20 cellular contexts compared by ENCODE assay signal in genomic region chr19:45245334-45245787, GRCh38. TPM values are rescaled to one million over a fixed set of nuclear protein-coding genes. Genes with fewer than 3 reads are reported as not detected.
DNase-seq lines count a peak whose midpoint lies in the region; ATAC-seq and TF ChIP-seq lines count a peak whose summit lies in the region.
"Had no signal": no experiment of that assay in that cellular context is flagged by ENCODE, and none has a peak within 500 bp of the region (broad histone marks: within the 10 kb centered on the region; RNA-seq: fewer than 3 reads in every experiment).

EXOC3L2 (minus strand) TSS chr19:45245407; CDS start chr19:45239045, 6,362 bp downstream.

- H3K4me3 ChIP-seq in OCI-LY3 (ENCODE audit: low read length) = no peak within 1 kb of the TSS
- peak within 1 kb of the TSS; percentile 18 to 39 (median 28) for H3K4me3 ChIP-seq in right lobe of liver

- TF ChIP-seq POLR2A in right lobe of liver (IDR thresholded peaks at IDR 0.05) = no peak

- H3K4me3 Mint-ChIP-seq in central memory CD8-positive, alpha-beta T cell = no peak within 1 kb of the TSS
- H3K4me3 Mint-ChIP-seq in stimulated activated naive B cell treated with anti-CD40 and anti-IgM and Interleukin-4, amounts not matched to agents 10 μg/mL and 1 μg/mL and 100 μg/mL, for 72 hours = no peak within 1 kb of the TSS
- H3K4me3 Mint-ChIP-seq in chondrocyte (ENCODE audit: unreplicated experiment) = no peak within 1 kb of the TSS
- H3K4me3 Mint-ChIP-seq: HFFc6 had no signal

- no peaks in the 10 kb centered on the region for H3K9me3 ChIP-seq in OCI-LY3 (ENCODE audit: insufficient read depth, low read length)
- no peaks in the 10 kb centered on the region for H3K9me3 ChIP-seq in right lobe of liver

- H3K79me2 ChIP-seq in OCI-LY3 (ENCODE audit: low read length) = no peaks in the 10 kb centered on the region

- TF ChIP-seq CTCF in OCI-LY3 (IDR thresholded peaks at IDR 0.05; ENCODE audit: low read depth, low read length) (no peak), right lobe of liver (IDR thresholded peaks at IDR 0.05) (no peak), chondrocyte (IDR thresholded peaks at IDR 0.05) (no peak)

- H3K4me1 Mint-ChIP-seq in central memory CD8-positive, alpha-beta T cell = peaks cover 6% of the 10 kb centered on the region
- peaks cover 2 to 9% of the 10 kb centered on the region in 2 donors for H3K4me1 Mint-ChIP-seq in stimulated activated naive B cell treated with anti-CD40 and anti-IgM and Interleukin-4, amounts not matched to agents 10 μg/mL and 1 μg/mL and 100 μg/mL, for 72 hours
- peaks cover 16% of the 10 kb centered on the region for H3K4me1 Mint-ChIP-seq in chondrocyte (ENCODE audit: low read depth)

- WGBS in right lobe of liver (ENCODE audit: insufficient coverage, low coverage, low lambda C conversion rate, missing lambda C conversion rate) = 55% methylated on average over 8 of the region's 17 CpGs

- intact Hi-C loops in right lobe of liver (cut with DNase I) = no loop called here

- no peak within 1 kb of the TSS for H3K27ac ChIP-seq in OCI-LY3 (ENCODE audit: low read length)
- H3K27ac ChIP-seq in right lobe of liver = peak within 1 kb of the TSS in 1 of 3 donors; percentile 38
- H3K27ac ChIP-seq: C4-2B had no signal

- H3K27me3 ChIP-seq in OCI-LY3 (ENCODE audit: low read depth, low read length) (no peaks in the 10 kb centered on the region; the same call in 1 of the 2 replicates), right lobe of liver (no peaks in the 10 kb centered on the region)

- no peaks in the 10 kb centered on the region for H3K9me3 Mint-ChIP-seq in central memory CD8-positive, alpha-beta T cell
- H3K9me3 Mint-ChIP-seq in stimulated activated naive B cell treated with anti-CD40 and anti-IgM and Interleukin-4, amounts not matched to agents 10 μg/mL and 1 μg/mL and 100 μg/mL, for 72 hours = no peaks in the 10 kb centered on the region
- H3K9me3 Mint-ChIP-seq in chondrocyte (ENCODE audit: low read depth) = no peaks in the 10 kb centered on the region
- H3K9me3 Mint-ChIP-seq: HFFc6 had no signal

- H3K4me2 ChIP-seq in OCI-LY3 (ENCODE audit: low read length) = no peak within 1 kb of the TSS

- ATAC-seq in central memory CD8-positive, alpha-beta T cell (replicated peaks; ENCODE audit: extremely low read depth, poor library complexity, severe bottlenecking) = no peak
- ATAC-seq in right lobe of liver = peak; percentile 53 to 74 (median 61)
- no peak for ATAC-seq in stimulated activated naive B cell treated with anti-CD40 and anti-IgM and Interleukin-4, amounts not matched to agents 10 μg/mL and 1 μg/mL and 100 μg/mL, for 72 hours (replicated peaks)
- ATAC-seq: left colon, Panc1 had no signal

- H3K27ac Mint-ChIP-seq in central memory CD8-positive, alpha-beta T cell (ENCODE audit: low read depth) = peak within 1 kb of the TSS; percentile 36
- peak within 1 kb of the TSS; percentile 38 for H3K27ac Mint-ChIP-seq in stimulated activated naive B cell treated with anti-CD40 and anti-IgM and Interleukin-4, amounts not matched to agents 10 μg/mL and 1 μg/mL and 100 μg/mL, for 72 hours
- H3K27ac Mint-ChIP-seq in chondrocyte (ENCODE audit: unreplicated experiment) = no peak within 1 kb of the TSS
- H3K27ac Mint-ChIP-seq: HFFc6 had no signal

- no peak for DNase-seq in central memory CD8-positive, alpha-beta T cell (ENCODE audit: low spot score in 2 of 2)
- peak in 1 of 3 donors; percentile 50 for DNase-seq in right lobe of liver
- no peak for DNase-seq in stimulated activated naive B cell treated with anti-CD40 and anti-IgM and Interleukin-4, amounts not matched to agents 10 μg/mL and 1 μg/mL and 100 μg/mL, for 72 hours
- no peak for DNase-seq in chondrocyte (ENCODE audit: low spot score)
- DNase-seq in kidney tubule cell (ENCODE audit: low spot score) = no peak
- no peak for DNase-seq in A172 (ENCODE audit: low spot score)
- DNase-seq in KG1 (lab: John Stamatoyannopoulos, UW) = no peak
- DNase-seq: activated CD4-positive, CD25-positive, alpha-beta regulatory T cell; activated naive CD4-positive, alpha-beta T cell treated with anti-CD3 and anti-CD28 coated beads, Interleukin-2, amount 50 U/mL, for 16 hours; DND-41; head of caudate nucleus; HFFc6; left colon; NCI-H1417; NCI-H510A treated with DMSO at 0.1 percent for 48 hours; nucleus accumbens; stimulated activated CD4-positive, alpha-beta T cell treated with anti-CD3 and anti-CD28 coated beads, Interleukin-12 subunit alpha, Interleukin-12 subunit beta, amount 100 ng/mL, for 4 hours had no signal

- peaks cover 8% of the 10 kb centered on the region for H3K4me1 ChIP-seq in OCI-LY3 (ENCODE audit: low read length)
- no peaks in the 10 kb centered on the region for H3K4me1 ChIP-seq in right lobe of liver

- H2AFZ ChIP-seq in OCI-LY3 (ENCODE audit: low read depth, low read length) = peak within 1 kb of the TSS; percentile 32; the same call in 1 of the 2 replicates

- no peak within 1 kb of the TSS for H3K9ac ChIP-seq in OCI-LY3 (ENCODE audit: low read length)

- H3K36me3 ChIP-seq in OCI-LY3 (replicated peaks; ENCODE audit: low read depth, low read length) (no peaks in the 10 kb centered on the region), right lobe of liver (no peaks in the 10 kb centered on the region)

- H3K27me3 Mint-ChIP-seq in central memory CD8-positive, alpha-beta T cell = peaks cover 19% of the 10 kb centered on the region
- H3K27me3 Mint-ChIP-seq in stimulated activated naive B cell treated with anti-CD40 and anti-IgM and Interleukin-4, amounts not matched to agents 10 μg/mL and 1 μg/mL and 100 μg/mL, for 72 hours = peaks cover 19 to 25% of the 10 kb centered on the region in 2 donors
- H3K27me3 Mint-ChIP-seq in chondrocyte (ENCODE audit: low read depth) = no peaks in the 10 kb centered on the region

- peaks cover 2% of the 10 kb centered on the region for H3K36me3 Mint-ChIP-seq in central memory CD8-positive, alpha-beta T cell (ENCODE audit: insufficient read depth)
- no peaks in the 10 kb centered on the region for H3K36me3 Mint-ChIP-seq in stimulated activated naive B cell treated with anti-CD40 and anti-IgM and Interleukin-4, amounts not matched to agents 10 μg/mL and 1 μg/mL and 100 μg/mL, for 72 hours
- no peaks in the 10 kb centered on the region for H3K36me3 Mint-ChIP-seq in chondrocyte (ENCODE audit: low read depth)

- H4K20me1 ChIP-seq in OCI-LY3 (ENCODE audit: insufficient read depth, low read length) = no peaks in the 10 kb centered on the region

RNA-seq across cellular contexts. Expression of gene EXOC3L2, which starts in this region (rescaled TPM):
- total RNA-seq in right lobe of liver = 1 to 10 TPM; 1.8 to 6.9 (median 4.4) TPM
- 0.37 to 1.3 TPM (median 0.51 TPM) in 3 replicates for total RNA-seq in chondrocyte
- total RNA-seq in A172 (2014; rRNA removed; shearing (Covaris generic)) = 0.34 TPM in 1 of 2 replicates, not detected in the other

Comparison
In these comparisons a context has a peak if more than half of its experiments do, and no peak if none do; other contexts are left out.
1. ATAC-seq: peak in right lobe of liver (4 of 4); none in central memory CD8-positive, alpha-beta T cell (single experiment) and stimulated activated naive B cell treated with anti-CD40 and anti-IgM and Interleukin-4, amounts not matched to agents 10 μg/mL and 1 μg/mL and 100 μg/mL, for 72 hours (0 of 2).